27 cellular contexts compared by ENCODE assay signal in genomic region chr6:155549928-155550327, GRCh38.
"Had no signal": no experiment of that assay in that cellular context is flagged by ENCODE, and none has a peak within 500 bp of the region (broad histone marks: within the 10 kb centered on the region; RNA-seq: fewer than 3 reads in every experiment).

No MANE protein-coding gene starts in this region.

- H3K79me2 ChIP-seq: parathyroid adenoma had no signal

- H3K9ac ChIP-seq: neural progenitor cell, parathyroid adenoma had no signal

- H3K4me3 ChIP-seq: neural progenitor cell, ovary, psoas muscle, skin epidermis, smooth muscle cell, spleen, thoracic aorta, thyroid gland, tibial nerve, upper lobe of left lung, vagina had no signal

- H3K36me3 ChIP-seq: neural progenitor cell, ovary, spleen, thoracic aorta, thyroid gland, tibial nerve, upper lobe of left lung, vagina had no signal

- H3K9me3 ChIP-seq: ovary, psoas muscle, spleen, thoracic aorta, thyroid gland, tibial nerve, upper lobe of left lung, vagina had no signal

- H3K27me3 ChIP-seq: neural progenitor cell, ovary, spleen, thyroid gland, tibial nerve, upper lobe of left lung, vagina had no signal

- FAIRE-seq: urothelium cell line had no signal

- H3K4me1 ChIP-seq: neural progenitor cell, parathyroid adenoma, psoas muscle, thyroid gland, tibial nerve, upper lobe of left lung, vagina had no signal

- DNase-seq: natural killer cell; occipital lobe; ovary; posterior cingulate gyrus; psoas muscle; right cardiac atrium; spleen; stimulated activated CD4-positive, alpha-beta T cell treated with anti-CD3 and anti-CD28 coated beads, Interleukin-12 subunit alpha, Interleukin-12 subunit beta, amount 100 ng/mL, for 4 hours; stimulated activated CD4-positive, alpha-beta T cell treated with anti-CD3 and anti-CD28 coated beads, Interleukin-1b, Interleukin-23, amount 100 ng/mL, for 48 hours; stimulated activated CD4-positive, alpha-beta T cell treated with anti-CD3 and anti-CD28 coated beads, Interleukin-4, amount 100 ng/mL, for 1 hour; stimulated activated CD4-positive, alpha-beta T cell treated with anti-CD3 and anti-CD28 coated beads, Interleukin-4, amount 100 ng/mL, for 4 hours; stimulated activated CD8-positive, alpha-beta memory T cell treated with anti-CD3 and anti-CD28 coated beads, Interleukin-4, amount 100 ng/mL, for 48 hours; stimulated activated naive CD4-positive, alpha-beta T cell; stimulated activated naive CD8-positive, alpha-beta T cell treated with anti-CD3 and anti-CD28 coated beads, Interleukin-15, amount 100 ng/mL, for 72 hours; stimulated activated naive CD8-positive, alpha-beta T cell treated with anti-CD3 and anti-CD28 coated beads, Interleukin-15, Interleukin-2, amounts not matched to agents 100 U/mL and 50 U/mL, for 24 hours; thyroid gland; upper lobe of left lung had no signal

- H3K27ac ChIP-seq: neural progenitor cell, ovary, parathyroid adenoma, psoas muscle, skin epidermis, spleen, thoracic aorta, thyroid gland, tibial nerve, upper lobe of left lung, vagina had no signal

- ATAC-seq: natural killer cell; psoas muscle; right cardiac atrium; sciatic nerve; stimulated activated memory B cell treated with anti-CD40 and anti-IgM and Interleukin-4, amounts not matched to agents 10 μg/mL and 1 μg/mL and 100 μg/mL, for 72 hours; stimulated activated naive CD8-positive, alpha-beta T cell treated with anti-CD3 and anti-CD28 coated beads, Interleukin-15, amount 100 ng/mL, for 72 hours; stimulated activated naive CD8-positive, alpha-beta T cell treated with anti-CD3 and anti-CD28 coated beads, Interleukin-15, Interleukin-2, amounts not matched to agents 100 U/mL and 50 U/mL, for 24 hours had no signal

- H3K4me2 ChIP-seq: neural progenitor cell, smooth muscle cell had no signal

- H2AFZ ChIP-seq: neural progenitor cell, parathyroid adenoma had no signal
